Comparison of ENCODE assay signal across 9 cellular contexts in the genomic region with DNA sequence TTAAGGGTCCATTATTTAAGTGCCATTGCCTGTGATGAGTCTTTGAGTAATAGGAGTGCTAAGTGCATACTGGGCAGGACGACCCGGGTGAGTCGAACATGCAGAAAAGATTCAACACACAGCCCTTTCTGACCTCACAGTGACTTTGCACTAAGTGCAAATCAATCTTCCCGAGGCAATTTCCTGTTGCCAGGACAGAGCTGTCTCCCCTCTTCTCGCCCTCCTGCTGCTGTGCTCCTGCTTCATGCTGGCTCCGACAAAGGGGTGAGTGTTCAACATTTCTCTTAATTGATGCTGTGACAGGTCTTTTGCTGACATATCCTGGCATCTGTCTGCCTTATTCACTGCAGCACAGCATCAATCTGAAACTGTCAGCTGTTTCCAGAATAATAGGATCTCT. TPM values are rescaled to one million over a fixed set of nuclear protein-coding genes. Genes with fewer than 3 reads are reported as not detected.
DNase-seq lines count a peak whose midpoint lies in the region; ATAC-seq and TF ChIP-seq lines count a peak whose summit lies in the region.
"Had no signal": no experiment of that assay in that cellular context is flagged by ENCODE, and none has a peak within 500 bp of the region (broad histone marks: within the 10 kb centered on the region; RNA-seq: fewer than 3 reads in every experiment).

No MANE protein-coding gene starts in this region.

- H3K27ac ChIP-seq in PC-9 (peak overlapping the region; percentile 41; the same call in 1 of the 2 replicates), hepatocyte (peak overlapping the region; percentile 36)

- BruUV-seq in PC-9 (replicated peaks; lab: Mats Ljungman, UMichigan), result no TSS peak

- DNase-seq in A172 (ENCODE audit: low spot score) (peak; percentile 91), HT1080 (ENCODE audit: low read depth) (peak; percentile 66), PC-9 (peak in 1 of 2 experiments; percentile 71), hepatocyte (ENCODE audit: low spot score) (peak; percentile 37), erythroblast (lab: John Stamatoyannopoulos, UW) (no peak), hepatic stellate cell (ENCODE audit: low spot score) (no peak)
- DNase-seq: activated naive CD8-positive, alpha-beta T cell treated with anti-CD3 and anti-CD28 coated beads, Interleukin-2, amount 10 ng/mL, durations not matched to agents 7 days and 5 days had no signal

- no peaks in the 10 kb centered on the region for H3K9me2 ChIP-seq in PC-9 (ENCODE audit: insufficient read depth)
- H3K9me2 ChIP-seq in hepatocyte (replicated peaks; ENCODE audit: insufficient read depth), result no peaks in the 10 kb centered on the region

- WGBS in hepatocyte (ENCODE audit: low lambda C conversion rate, missing lambda C conversion rate), result 17% methylated on average over 6 of the region's 6 CpGs

- H3K9me3 ChIP-seq in PC-9 (ENCODE audit: insufficient read depth, low read depth), result no peaks in the 10 kb centered on the region
- H3K9me3 ChIP-seq in hepatocyte (ENCODE audit: low read depth), result no peaks in the 10 kb centered on the region

- H3K4me3 ChIP-seq in PC-9 (no peak overlapping the region), hepatocyte (no peak overlapping the region)

- TF ChIP-seq CTCF in PC-9 (conservative IDR thresholded peaks at IDR 0.05) (no peak), hepatocyte (IDR thresholded peaks at IDR 0.05; ENCODE audit: poor library complexity) (no peak)

- H3K36me3 ChIP-seq in PC-9 (ENCODE audit: low read depth), result no peaks in the 10 kb centered on the region
- no peaks in the 10 kb centered on the region for H3K36me3 ChIP-seq in hepatocyte (replicated peaks; ENCODE audit: insufficient read depth, low read depth)

- H3K4me1 ChIP-seq in PC-9 (replicated peaks; ENCODE audit: insufficient read depth) (peaks cover 19% of the 10 kb centered on the region), hepatocyte (ENCODE audit: insufficient read depth) (no peaks in the 10 kb centered on the region)

- no peak overlapping the region for H2AFZ ChIP-seq in PC-9
- no peak overlapping the region for H2AFZ ChIP-seq in hepatocyte

- H3K27me3 ChIP-seq in PC-9 (ENCODE audit: insufficient read depth, low read depth) (no peaks in the 10 kb centered on the region), hepatocyte (no peaks in the 10 kb centered on the region)

- POLR2A ChIA-PET in PC-9 (lab: Charles Lee; ENCODE audit: unreplicated experiment), result no interaction called here

- ATAC-seq in GM18909 (IDR thresholded peaks at IDR 0.05; ENCODE audit: poor library complexity, unreplicated experiment) (no peak), GM21576 (IDR thresholded peaks at IDR 0.05; ENCODE audit: unreplicated experiment) (no peak)

- H3K79me2 ChIP-seq in PC-9 (ENCODE audit: low read depth) (no peaks in the 10 kb centered on the region), hepatocyte (no peaks in the 10 kb centered on the region)

- TF ChIP-seq POLR2A in erythroblast (IDR thresholded peaks at IDR 0.05; ENCODE audit: low read length), result no peak

- CTCF ChIA-PET in PC-9 (lab: Charles Lee), result interaction anchor here (0.7 kb wide), 1 partner anchor 158 kb away, joined by 3 read pairs; no protein-coding TSS in a partner anchor

- H4K20me1 ChIP-seq in PC-9 (ENCODE audit: insufficient read depth) (no peaks in the 10 kb centered on the region), hepatocyte (ENCODE audit: insufficient read depth, poor library complexity, severe bottlenecking) (no peaks in the 10 kb centered on the region)

- peaks cover 17% of the 10 kb centered on the region; the same call in 1 of the 2 replicates for H3F3A ChIP-seq in PC-9 (ENCODE audit: insufficient read depth, low read depth)

- peak overlapping the region; percentile 60 for H3K4me2 ChIP-seq in PC-9
- H3K4me2 ChIP-seq in hepatocyte, result no peak overlapping the region

- intact Hi-C loops in PC-9 (cut with micrococcal nuclease; ENCODE audit: unreplicated experiment), result no loop called here

RNA-seq across cellular contexts. Expression of gene MCHR1, which starts 42.0 kb away (rescaled TPM):
- total RNA-seq in A172 (2014; rRNA removed; shearing (Covaris generic)), result not detected in 2 replicates
- 0.14 TPM in 1 of 2 replicates, not detected in the other for total RNA-seq in HT1080 (2014; rRNA removed; shearing (Covaris generic))
- not detected in 2 replicates for polyA plus RNA-seq in HT1080 (2015; cell fraction: cytosol; rRNA removed)
- polyA plus RNA-seq in HT1080 (2015; cell fraction: nucleus; rRNA removed), result not detected in 2 replicates
- 0.24 and 0.28 TPM in 2 replicates for total RNA-seq in PC-9 (2021)
- 0.50 and 1.1 TPM in 2 replicates for total RNA-seq in hepatocyte
- 1.1 TPM in 1 of 2 replicates, not detected in the other for polyA plus RNA-seq in hepatocyte
- total RNA-seq: activated naive CD8-positive, alpha-beta T cell treated with anti-CD3 and anti-CD28 coated beads, Interleukin-2, amount 10 ng/mL, durations not matched to agents 7 days and 5 days had no signal

Comparison
In these comparisons a context has a peak if more than half of its experiments do, and no peak if none do; other contexts are left out.
1. DNase-seq: peak in A172 (single experiment), HT1080 (single experiment) and hepatocyte (single experiment); none in erythroblast (0 of 2) and hepatic stellate cell (single experiment).